In the genomic region with DNA sequence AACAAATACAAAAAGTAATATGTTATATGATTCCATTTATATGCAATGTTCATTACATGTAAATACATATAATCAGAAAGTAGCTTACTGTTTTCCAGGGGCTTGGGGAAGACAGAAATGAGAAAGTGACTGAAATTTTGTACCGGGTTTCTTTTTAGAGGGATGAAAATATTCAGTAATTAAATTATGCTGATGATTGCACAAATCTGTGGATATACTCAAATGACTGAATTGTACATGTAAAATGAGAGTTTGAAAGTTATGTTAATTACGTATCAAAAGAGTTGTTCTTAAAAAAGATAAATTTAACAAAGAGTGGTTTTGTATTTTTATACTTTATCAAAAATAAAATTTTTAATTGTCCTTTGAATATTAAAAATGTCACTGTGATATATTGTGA, we compare ENCODE assay signal across 8 cellular contexts.
"Had no signal": no experiment of that assay in that cellular context is flagged by ENCODE, and none has a peak within 500 bp of the region (broad histone marks: within the 10 kb centered on the region; RNA-seq: fewer than 3 reads in every experiment).

No MANE protein-coding gene starts in this region.

- H3K36me3 ChIP-seq: HAP-1 had no signal

- DNase-seq: GM23248, GOT3, H7, HFFc6, KG1 had no signal

- H3K9me3 ChIP-seq: HAP-1 had no signal

- H3K4me1 ChIP-seq: HAP-1 had no signal

- H3K4me3 ChIP-seq: GM23248, HAP-1 had no signal

- H2AFZ ChIP-seq: GM23248 had no signal

- H3K27ac ChIP-seq: GM23248, HL-60 had no signal

- H3K9ac ChIP-seq: GM23248 had no signal

- ATAC-seq: HCT116 had no signal
